Comparison of ENCODE assay signal across 1 cellular context in genomic region chr5:1105350-1106265, GRCh38.
A peak's percentile ranks its signal among the peaks of the same experiment; 100 is the strongest.
TF ChIP-seq lines count a peak whose summit lies in the region.

No MANE protein-coding gene starts in this region.

TF ChIP-seq in K562, 482 proteins besides CTCF, POLR2A, EP300 and RAD21 (continued from another document and continues in another):
- TF ChIP-seq SMAD3 (CRISPR knock-in tag; conservative IDR thresholded peaks at IDR 0.05): no peak
- TF ChIP-seq NFE2 (IDR thresholded peaks at IDR 0.05; ENCODE audit: low read depth): no peak
- no peak for TF ChIP-seq ARNT (IDR thresholded peaks at IDR 0.05)
- no peak for TF ChIP-seq NR2C1 (IDR thresholded peaks at IDR 0.05)
- peak; percentile 48; the same call in 1 of the 2 replicates for TF ChIP-seq NR2C1 (tag; IDR thresholded peaks at IDR 0.05)
- TF ChIP-seq U2AF2 (optimal IDR thresholded peaks at IDR 0.05; ENCODE audit: low read depth, low read length): no peak
- peak; percentile 48 for TF ChIP-seq JUND (IDR thresholded peaks at IDR 0.05; ENCODE audit: borderline replicate concordance, low read depth, low read length)
- TF ChIP-seq JUND (tag; IDR thresholded peaks at IDR 0.05; ENCODE audit: borderline replicate concordance, low read depth, low read length): no peak; the same call in 2 of the 3 replicates
- TF ChIP-seq HNRNPUL1 (IDR thresholded peaks at IDR 0.05; ENCODE audit: low read length): no peak
- TF ChIP-seq ZBTB7A (IDR thresholded peaks at IDR 0.05; ENCODE audit: borderline replicate concordance, control insufficient read depth, low read depth, low read length): peak; percentile 66; the same call in 1 of the 2 replicates
- TF ChIP-seq AFF4 (CRISPR knock-in tag; IDR thresholded peaks at IDR 0.05): peak; percentile 79; the same call in 1 of the 2 replicates
- peak; percentile 82 for TF ChIP-seq GATAD2B (IDR thresholded peaks at IDR 0.05; ENCODE audit: borderline replicate concordance)
- peak; percentile 81 for TF ChIP-seq BCOR (IDR thresholded peaks at IDR 0.05)
- 0 out of 2 replicates have a peak, but pooled peaks have one; percentile 7 for TF ChIP-seq RAD51 (IDR thresholded peaks at IDR 0.05; ENCODE audit: borderline replicate concordance, low read depth)
- TF ChIP-seq YY1 (IDR thresholded peaks at IDR 0.05; ENCODE audit: borderline replicate concordance in 1 of 3, control insufficient read depth in 1 of 3, extremely low read depth in 1 of 3, insufficient read depth in 3 of 3, insufficient read length in 1 of 3, insufficient replicate concordance in 2 of 3, low read depth in 1 of 3, low read length in 2 of 3): peak in 1 of 3 experiments; percentile 36
- TF ChIP-seq HDAC1 (IDR thresholded peaks at IDR 0.05): peak in 1 of 2 experiments; percentile 80; a peak in 2 of 4 replicates
- no peak for TF ChIP-seq SMARCB1 (IDR thresholded peaks at IDR 0.05; ENCODE audit: insufficient read length, low read depth)
- TF ChIP-seq ID3 (CRISPR knock-in tag; IDR thresholded peaks at IDR 0.05): no peak
- TF ChIP-seq ID3 (tag; IDR thresholded peaks at IDR 0.05): peak; percentile 77; the same call in 1 of the 2 replicates
- peak; percentile 65 for TF ChIP-seq CREM (IDR thresholded peaks at IDR 0.05; ENCODE audit: low read depth)
- peak; percentile 71 to 84; a peak in 3 of 4 replicates for TF ChIP-seq ZMIZ1 (IDR thresholded peaks at IDR 0.05; ENCODE audit: low read depth in 2 of 2, low read length in 2 of 2)
- TF ChIP-seq ZNF668 (CRISPR knock-in tag; IDR thresholded peaks at IDR 0.05): no peak
- TF ChIP-seq ZNF511 (CRISPR knock-in tag; IDR thresholded peaks at IDR 0.05): 0 out of 2 replicates have a peak, but pooled peaks have one; percentile 49
- TF ChIP-seq MAX (CRISPR knock-in tag; IDR thresholded peaks at IDR 0.05): peak; percentile 85
- peak; percentile 7; the same call in 1 of the 2 replicates for TF ChIP-seq ZBTB12 (CRISPR knock-in tag; IDR thresholded peaks at IDR 0.05)
- TF ChIP-seq ZBTB9 (CRISPR knock-in tag; IDR thresholded peaks at IDR 0.05): peak; percentile 76; the same call in 1 of the 2 replicates
- TF ChIP-seq IRF1 (CRISPR knock-in tag; IDR thresholded peaks at IDR 0.05; ENCODE audit: borderline replicate concordance): no peak
- TF ChIP-seq TRIM24 (IDR thresholded peaks at IDR 0.05): peak; percentile 18 to 57; a peak in 2 of 4 replicates
- 0 out of 2 replicates have a peak, but pooled peaks have one; percentile 5 for TF ChIP-seq SMC3 (conservative IDR thresholded peaks at IDR 0.05; ENCODE audit: insufficient read depth, low read depth, low read length)
- TF ChIP-seq CBFA2T3 (IDR thresholded peaks at IDR 0.05): peak; percentile 95
- TF ChIP-seq ARID3B (CRISPR knock-in tag; IDR thresholded peaks at IDR 0.05; ENCODE audit: borderline replicate concordance): no peak
- TF ChIP-seq MBD2 (IDR thresholded peaks at IDR 0.05; ENCODE audit: borderline replicate concordance, low read depth): no peak
- peak in 1 of 2 experiments; percentile 77; a peak in 3 of 4 replicates for TF ChIP-seq MNT (conservative IDR thresholded peaks at IDR 0.05)
- TF ChIP-seq SP1 (CRISPR knock-in tag; IDR thresholded peaks at IDR 0.05): peak; percentile 49; the same call in 1 of the 2 replicates
- TF ChIP-seq CEBPB (tag; IDR thresholded peaks at IDR 0.05): 0 out of 2 replicates have a peak, but pooled peaks have one; percentile 36
- TF ChIP-seq ZNF592 (IDR thresholded peaks at IDR 0.05): peak; percentile 49; the same call in 1 of the 2 replicates
- peak; percentile 70 for TF ChIP-seq DACH1 (IDR thresholded peaks at IDR 0.05; ENCODE audit: partially characterized antibody)
- 0 out of 2 replicates have a peak, but pooled peaks have one; percentile 3 for TF ChIP-seq ZNF583 (CRISPR knock-in tag; IDR thresholded peaks at IDR 0.05)
- TF ChIP-seq TAF7 (tag; IDR thresholded peaks at IDR 0.05): no peak
- TF ChIP-seq FOXP1 (CRISPR knock-in tag; IDR thresholded peaks at IDR 0.05): peak; percentile 85; the same call in 1 of the 2 replicates
- TF ChIP-seq LARP7 (IDR thresholded peaks at IDR 0.05): no peak
